ENCODE assay signal across 18 cellular contexts in genomic region chr16:82694239-82694874, GRCh38.
A peak's percentile ranks its signal among the peaks of the same experiment; 100 is the strongest.
DNase-seq lines count a peak whose midpoint lies in the region; FAIRE-seq and TF ChIP-seq lines count a peak whose summit lies in the region.
"Had no signal": no experiment of that assay in that cellular context is flagged by ENCODE, and none has a peak within 500 bp of the region (broad histone marks: within the 10 kb centered on the region; RNA-seq: fewer than 3 reads in every experiment).

No MANE protein-coding gene starts in this region.

- no peaks in the 10 kb centered on the region for H3K36me3 ChIP-seq in astrocyte (ENCODE audit: insufficient read depth, low read length)

- peak; percentile 32 for FAIRE-seq in astrocyte (lab: Jason Lieb, UNC)
- FAIRE-seq: A204.1, GM19239 had no signal

- H3K27ac Mint-ChIP-seq in astrocyte (ENCODE audit: unreplicated experiment) = no peak overlapping the region
- H3K27ac Mint-ChIP-seq: activated naive CD4-positive, alpha-beta T cell treated with anti-CD3 and anti-CD28 coated beads for 36 hours had no signal

- H2AFZ ChIP-seq in astrocyte (ENCODE audit: low read depth, low read length) = no peak overlapping the region
- H2AFZ ChIP-seq: hepatocyte had no signal

- DNase-seq in A172 (ENCODE audit: low spot score) = peak; percentile 71
- DNase-seq in HS-5 (ENCODE audit: low read depth) = peak; percentile 39
- peak; percentile 79 for DNase-seq in astrocyte (ENCODE audit: low read depth)
- DNase-seq in foreskin melanocyte = peak; percentile 10
- no peak for DNase-seq in stimulated activated CD4-positive, alpha-beta T cell treated with anti-CD3 and anti-CD28 coated beads, Interleukin-2, amount 100 ng/mL, for 48 hours
- no peak for DNase-seq in pons (ENCODE audit: low spot score)
- no peak for DNase-seq in SKM-1 treated with dmso at 0.1 percent for 144 hours (lab: John Stamatoyannopoulos, UW; ENCODE audit: unreplicated experiment)
- DNase-seq in medulla oblongata (ENCODE audit: extremely low spot score) = no peak
- DNase-seq: activated naive CD4-positive, alpha-beta T cell treated with anti-CD3 and anti-CD28 coated beads for 36 hours; Caco-2; caudate nucleus; NCI-H2107; NCI-H82; substantia nigra; T-helper 2 cell had no signal

- H4K20me1 ChIP-seq in astrocyte (ENCODE audit: insufficient read depth, low read length) = no peaks in the 10 kb centered on the region

- H3K9me3 Mint-ChIP-seq in astrocyte (ENCODE audit: unreplicated experiment) = no peaks in the 10 kb centered on the region
- H3K9me3 Mint-ChIP-seq: activated naive CD4-positive, alpha-beta T cell treated with anti-CD3 and anti-CD28 coated beads for 36 hours had no signal

- peaks cover 21% of the 10 kb centered on the region for H3K4me1 ChIP-seq in astrocyte (ENCODE audit: insufficient read depth, low read length)

- H3K27me3 Mint-ChIP-seq in astrocyte (ENCODE audit: low read depth, unreplicated experiment) = peaks cover 8% of the 10 kb centered on the region

- peaks cover 5% of the 10 kb centered on the region for H3K4me1 Mint-ChIP-seq in astrocyte (ENCODE audit: low read depth, unreplicated experiment)

- H3K27ac ChIP-seq in astrocyte (ENCODE audit: low read depth, low read length) = peak overlapping the region; percentile 54
- H3K27ac ChIP-seq: hepatocyte had no signal

- H3K36me3 Mint-ChIP-seq in astrocyte (ENCODE audit: low read depth, unreplicated experiment) = no peaks in the 10 kb centered on the region

- H3K79me2 ChIP-seq in astrocyte (ENCODE audit: insufficient read depth, low read length) = peaks cover 22% of the 10 kb centered on the region
- H3K79me2 ChIP-seq: hepatocyte had no signal

- H3K4me3 Mint-ChIP-seq in astrocyte (ENCODE audit: unreplicated experiment) = no peak overlapping the region
- H3K4me3 Mint-ChIP-seq: activated naive CD4-positive, alpha-beta T cell treated with anti-CD3 and anti-CD28 coated beads for 36 hours had no signal

- H3K9ac ChIP-seq in astrocyte (ENCODE audit: low read length) = no peak overlapping the region

- H3K27me3 ChIP-seq in astrocyte (ENCODE audit: insufficient read depth, low read length) = no peaks in the 10 kb centered on the region
- H3K27me3 ChIP-seq: hepatocyte had no signal

- TF ChIP-seq CTCF in astrocyte (IDR thresholded peaks at IDR 0.05; ENCODE audit: insufficient read depth, low read depth, low read length) = no peak

- H3K4me2 ChIP-seq in astrocyte (ENCODE audit: low read length) = peak overlapping the region; percentile 27
- H3K4me2 ChIP-seq: hepatocyte had no signal

- H3K4me3 ChIP-seq in astrocyte (ENCODE audit: insufficient read depth, low read depth, low read length) = no peak overlapping the region
- H3K4me3 ChIP-seq: hepatocyte had no signal

- H3K9me3 ChIP-seq in astrocyte (ENCODE audit: insufficient read depth, low read depth, low read length) = no peaks in the 10 kb centered on the region
- H3K9me3 ChIP-seq: Caco-2 had no signal

Comparison
In these comparisons a context has a peak if more than half of its experiments do, and no peak if none do; other contexts are left out.
1. DNase-seq: peak in A172 (single experiment), HS-5 (single experiment), astrocyte (single experiment) and foreskin melanocyte (single experiment); none in stimulated activated CD4-positive, alpha-beta T cell treated with anti-CD3 and anti-CD28 coated beads, Interleukin-2, amount 100 ng/mL, for 48 hours (0 of 2), pons (single experiment), SKM-1 treated with dmso at 0.1 percent for 144 hours (single experiment) and medulla oblongata (single experiment).